ENCODE assay signal across 15 cellular contexts in genomic region chr10:110576220-110576619, GRCh38. TPM values are rescaled to one million over a fixed set of nuclear protein-coding genes. Genes with fewer than 3 reads are reported as not detected.
DNase-seq lines count a peak whose midpoint lies in the region; ATAC-seq, FAIRE-seq and TF ChIP-seq lines count a peak whose summit lies in the region.
"Had no signal": no experiment of that assay in that cellular context is flagged by ENCODE, and none has a peak within 500 bp of the region (broad histone marks: within the 10 kb centered on the region; RNA-seq: fewer than 3 reads in every experiment).

No MANE protein-coding gene starts in this region.

- H3K4me1 ChIP-seq in body of pancreas = peaks cover 13% of the 10 kb centered on the region
- H3K4me1 ChIP-seq: prostate gland, SJCRH30 had no signal

- CTCF ChIA-PET in Calu3 (lab: Charles Lee) = no interaction called here

- H3K4me1 Mint-ChIP-seq in activated naive CD8-positive, alpha-beta T cell treated with anti-CD3 and anti-CD28 coated beads, Interleukin-2, amount 50 U/mL, for 24 hours = peaks cover 37% of the 10 kb centered on the region
- peaks cover 6% of the 10 kb centered on the region for H3K4me1 Mint-ChIP-seq in Calu3 (ENCODE audit: low read depth, unreplicated experiment)

- DNase-seq in A172 (ENCODE audit: low spot score) (peak; percentile 19), GM03348 (ENCODE audit: low spot score) (peak; percentile 45), fibroblast of the conjunctiva (ENCODE audit: low read depth) (peak; percentile 73), Calu3 (no peak), HTR-8/SVneo (ENCODE audit: insufficient read length, low spot score) (no peak), NCI-H1436 treated with DMSO at 0.1 percent for 48 hours (lab: John Stamatoyannopoulos, UW) (no peak), body of pancreas (no peak)
- no peak for DNase-seq in activated naive CD8-positive, alpha-beta T cell treated with anti-CD3 and anti-CD28 coated beads, Interleukin-2, amount 50 U/mL, for 24 hours
- DNase-seq: NCI-H1694; NCI-H748 treated with DMSO at 0.1 percent for 48 hours; SJCRH30; stimulated activated CD4-positive, alpha-beta T cell treated with anti-CD3 and anti-CD28 coated beads, Interleukin-2, amount 100 ng/mL, for 48 hours; stimulated activated naive CD4-positive, alpha-beta T cell had no signal

- TF ChIP-seq CTCF in Calu3 (IDR thresholded peaks at IDR 0.05; ENCODE audit: unreplicated experiment) = no peak
- no peak for TF ChIP-seq CTCF in body of pancreas (IDR thresholded peaks at IDR 0.05)

- H3K36me3 Mint-ChIP-seq in activated naive CD8-positive, alpha-beta T cell treated with anti-CD3 and anti-CD28 coated beads, Interleukin-2, amount 50 U/mL, for 24 hours (ENCODE audit: low read depth) = peaks cover 53% of the 10 kb centered on the region
- H3K36me3 Mint-ChIP-seq in Calu3 (ENCODE audit: insufficient read depth, unreplicated experiment) = peaks cover 6% of the 10 kb centered on the region

- H3K27me3 ChIP-seq in body of pancreas = no peaks in the 10 kb centered on the region
- H3K27me3 ChIP-seq: BLaER1 treated with 17β-estradiol and CSF1 and Interleukin-3, amounts not matched to agents 10 nM and 100 nM; SJCRH30 had no signal

- no TSS peak for BruUV-seq in Calu3 (replicated peaks; lab: Mats Ljungman, UMichigan)

- H3K4me3 ChIP-seq in body of pancreas = no peak overlapping the region
- H3K4me3 ChIP-seq: BLaER1 treated with 17β-estradiol and CSF1 and Interleukin-3, amounts not matched to agents 10 nM and 100 nM; prostate gland; SJCRH30 had no signal

- TF ChIP-seq POLR2A in body of pancreas (IDR thresholded peaks at IDR 0.05) = no peak

- no peak overlapping the region for H3K4me3 Mint-ChIP-seq in activated naive CD8-positive, alpha-beta T cell treated with anti-CD3 and anti-CD28 coated beads, Interleukin-2, amount 50 U/mL, for 24 hours
- no peak overlapping the region for H3K4me3 Mint-ChIP-seq in Calu3 (ENCODE audit: low read depth, unreplicated experiment)

- H3K9me3 Mint-ChIP-seq in activated naive CD8-positive, alpha-beta T cell treated with anti-CD3 and anti-CD28 coated beads, Interleukin-2, amount 50 U/mL, for 24 hours = no peaks in the 10 kb centered on the region
- H3K9me3 Mint-ChIP-seq in Calu3 (ENCODE audit: low read depth, unreplicated experiment) = no peaks in the 10 kb centered on the region

- peaks cover 9 to 21% of the 10 kb centered on the region in 2 donors for H3K36me3 ChIP-seq in body of pancreas (replicated peaks in 1 of 2; ENCODE audit: insufficient read depth in 1 of 2, low read depth in 2 of 2)

- no peaks in the 10 kb centered on the region for H3K9me3 ChIP-seq in body of pancreas
- H3K9me3 ChIP-seq: BLaER1 treated with 17β-estradiol and CSF1 and Interleukin-3, amounts not matched to agents 10 nM and 100 nM; prostate gland; SJCRH30 had no signal

- intact Hi-C loops in Calu3 (cut with micrococcal nuclease; ENCODE audit: unreplicated experiment) (no loop called here), body of pancreas (cut with DNase I) (no loop called here)

- no peak overlapping the region for H3K27ac Mint-ChIP-seq in activated naive CD8-positive, alpha-beta T cell treated with anti-CD3 and anti-CD28 coated beads, Interleukin-2, amount 50 U/mL, for 24 hours
- no peak overlapping the region for H3K27ac Mint-ChIP-seq in Calu3 (ENCODE audit: unreplicated experiment)

- H3K27me3 Mint-ChIP-seq in activated naive CD8-positive, alpha-beta T cell treated with anti-CD3 and anti-CD28 coated beads, Interleukin-2, amount 50 U/mL, for 24 hours = no peaks in the 10 kb centered on the region
- no peaks in the 10 kb centered on the region for H3K27me3 Mint-ChIP-seq in Calu3 (ENCODE audit: unreplicated experiment)

- no peak overlapping the region for H3K27ac ChIP-seq in body of pancreas
- H3K27ac ChIP-seq: BLaER1 treated with 17β-estradiol and CSF1 and Interleukin-3, amounts not matched to agents 10 nM and 100 nM; prostate gland; SJCRH30 had no signal

- no peak for FAIRE-seq in HTR-8/SVneo (lab: Jason Lieb, UNC)

- ATAC-seq in activated naive CD8-positive, alpha-beta T cell treated with anti-CD3 and anti-CD28 coated beads, Interleukin-2, amount 50 U/mL, for 24 hours = peak; percentile 43
- ATAC-seq in body of pancreas = no peak

- 59 to 65% methylated on average over 5 of the region's 5 CpGs for WGBS in body of pancreas, 2 donors

RNA-seq across cellular contexts. Expression of gene SMC3, which starts 8.7 kb away (rescaled TPM):
- 68.1 and 89.3 TPM in 2 replicates for total RNA-seq in A172 (2014; rRNA removed; shearing (Covaris generic))
- total RNA-seq in Calu3 (2022) = 26.3 and 31.3 TPM in 2 replicates
- total RNA-seq in body of pancreas = 10 to 100 TPM; 18.4 to 22.1 TPM

Comparison
In these comparisons a context has a peak if more than half of its experiments do, and no peak if none do; other contexts are left out.
1. DNase-seq: peak in A172 (single experiment), GM03348 (single experiment) and fibroblast of the conjunctiva (single experiment); none in activated naive CD8-positive, alpha-beta T cell treated with anti-CD3 and anti-CD28 coated beads, Interleukin-2, amount 50 U/mL, for 24 hours (single experiment), Calu3 (single experiment), HTR-8/SVneo (single experiment), NCI-H1436 treated with DMSO at 0.1 percent for 48 hours (single experiment) and body of pancreas (0 of 4).